1 cellular context compared by ENCODE assay signal in genomic region chr10:13526952-13527863, GRCh38.
TF ChIP-seq lines count a peak whose summit lies in the region.

No MANE protein-coding gene starts in this region.

TF ChIP-seq in HepG2, 621 proteins besides CTCF, POLR2A, EP300 and RAD21:
- TF ChIP-seq NR2F6 (IDR thresholded peaks at IDR 0.05) (peak; percentile 44), NR2F6 (CRISPR knock-in tag; IDR thresholded peaks at IDR 0.05) (no peak), NR0B2 (CRISPR knock-in tag; IDR thresholded peaks at IDR 0.05) (no peak), ZNF616 (CRISPR knock-in tag; IDR thresholded peaks at IDR 0.05; ENCODE audit: low read depth) (no peak), FOSL2 (CRISPR knock-in tag; IDR thresholded peaks at IDR 0.05) (peak; percentile 12; the same call in 1 of the 2 replicates), PRDM10 (CRISPR knock-in tag; IDR thresholded peaks at IDR 0.05; ENCODE audit: low read depth) (no peak), ZNF678 (CRISPR knock-in tag; IDR thresholded peaks at IDR 0.05) (no peak), PREB (CRISPR knock-in tag; IDR thresholded peaks at IDR 0.05) (no peak), MTF2 (CRISPR knock-in tag; IDR thresholded peaks at IDR 0.05; ENCODE audit: borderline replicate concordance) (no peak), ZSCAN25 (CRISPR knock-in tag; IDR thresholded peaks at IDR 0.05) (no peak), ELF4 (CRISPR knock-in tag; IDR thresholded peaks at IDR 0.05; ENCODE audit: borderline replicate concordance) (no peak), ZNF234 (CRISPR knock-in tag; conservative IDR thresholded peaks at IDR 0.05) (0 out of 2 replicates have a peak, but pooled peaks have one; percentile 25), ARID5B (CRISPR knock-in tag; IDR thresholded peaks at IDR 0.05) (0 out of 2 replicates have a peak, but pooled peaks have one; percentile 38), TBX3 (IDR thresholded peaks at IDR 0.05; ENCODE audit: borderline replicate concordance) (no peak), PHF21A (CRISPR knock-in tag; IDR thresholded peaks at IDR 0.05) (no peak), SAP130 (CRISPR knock-in tag; IDR thresholded peaks at IDR 0.05; ENCODE audit: low read depth) (peak; percentile 43; the same call in 1 of the 2 replicates), JARID2 (CRISPR knock-in tag; IDR thresholded peaks at IDR 0.05; ENCODE audit: insufficient replicate concordance) (no peak), AKNA (CRISPR knock-in tag; IDR thresholded peaks at IDR 0.05; ENCODE audit: borderline replicate concordance) (no peak), ZNF501 (CRISPR knock-in tag; IDR thresholded peaks at IDR 0.05) (no peak), RARA (CRISPR knock-in tag; IDR thresholded peaks at IDR 0.05) (peak; percentile 7; the same call in 1 of the 2 replicates), GATAD2A (CRISPR knock-in tag; IDR thresholded peaks at IDR 0.05) (peak; percentile 38; the same call in 1 of the 2 replicates), PPARG (CRISPR knock-in tag; conservative IDR thresholded peaks at IDR 0.05) (no peak), MAFG (CRISPR knock-in tag; IDR thresholded peaks at IDR 0.05) (no peak), NFKBIZ (CRISPR knock-in tag; IDR thresholded peaks at IDR 0.05) (no peak), ZSCAN22 (CRISPR knock-in tag; IDR thresholded peaks at IDR 0.05) (no peak), ZNF337 (CRISPR knock-in tag; IDR thresholded peaks at IDR 0.05; ENCODE audit: borderline replicate concordance, low read depth) (no peak), ELF3 (CRISPR knock-in tag; IDR thresholded peaks at IDR 0.05) (no peak), ZNF850 (CRISPR knock-in tag; conservative IDR thresholded peaks at IDR 0.05) (no peak)
- TF ChIP-seq, protein P1, sequence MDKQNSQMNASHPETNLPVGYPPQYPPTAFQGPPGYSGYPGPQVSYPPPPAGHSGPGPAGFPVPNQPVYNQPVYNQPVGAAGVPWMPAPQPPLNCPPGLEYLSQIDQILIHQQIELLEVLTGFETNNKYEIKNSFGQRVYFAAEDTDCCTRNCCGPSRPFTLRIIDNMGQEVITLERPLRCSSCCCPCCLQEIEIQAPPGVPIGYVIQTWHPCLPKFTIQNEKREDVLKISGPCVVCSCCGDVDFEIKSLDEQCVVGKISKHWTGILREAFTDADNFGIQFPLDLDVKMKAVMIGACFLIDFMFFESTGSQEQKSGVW (CRISPR knock-in tag; IDR thresholded peaks at IDR 0.05; ENCODE audit: borderline replicate concordance) = no peak
- TF ChIP-seq, protein P2, sequence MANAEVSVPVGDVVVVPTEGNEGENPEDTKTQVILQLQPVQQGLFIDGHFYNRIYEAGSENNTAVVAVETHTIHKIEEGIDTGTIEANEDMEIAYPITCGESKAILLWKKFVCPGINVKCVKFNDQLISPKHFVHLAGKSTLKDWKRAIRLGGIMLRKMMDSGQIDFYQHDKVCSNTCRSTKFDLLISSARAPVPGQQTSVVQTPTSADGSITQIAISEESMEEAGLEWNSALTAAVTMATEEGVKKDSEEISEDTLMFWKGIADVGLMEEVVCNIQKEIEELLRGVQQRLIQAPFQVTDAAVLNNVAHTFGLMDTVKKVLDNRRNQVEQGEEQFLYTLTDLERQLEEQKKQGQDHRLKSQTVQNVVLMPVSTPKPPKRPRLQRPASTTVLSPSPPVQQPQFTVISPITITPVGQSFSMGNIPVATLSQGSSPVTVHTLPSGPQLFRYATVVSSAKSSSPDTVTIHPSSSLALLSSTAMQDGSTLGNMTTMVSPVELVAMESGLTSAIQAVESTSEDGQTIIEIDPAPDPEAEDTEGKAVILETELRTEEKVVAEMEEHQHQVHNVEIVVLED (CRISPR knock-in tag; IDR thresholded peaks at IDR 0.05; ENCODE audit: borderline replicate concordance) = no peak
